ENCODE assay signal across 9 cellular contexts in genomic region chr10:73625884-73626753, GRCh38. TPM values are rescaled to one million over a fixed set of nuclear protein-coding genes. Genes with fewer than 3 reads are reported as not detected.
DNase-seq lines count a peak whose midpoint lies in the region; ATAC-seq, FAIRE-seq and TF ChIP-seq lines count a peak whose summit lies in the region.
"Had no signal": no experiment of that assay in that cellular context is flagged by ENCODE, and none has a peak within 500 bp of the region (broad histone marks: within the 10 kb centered on the region; RNA-seq: fewer than 3 reads in every experiment).

No MANE protein-coding gene starts in this region.

- no peaks in the 10 kb centered on the region for H3K4me1 ChIP-seq in kidney (ENCODE audit: control insufficient read depth in 1 of 2, insufficient read depth in 1 of 2, low read depth in 1 of 2, low read length in 2 of 2)

- H3K27ac ChIP-seq in kidney (ENCODE audit: low read depth in 2 of 2, low read length in 2 of 2): peak overlapping the region; percentile 89 to 90

- no peaks in the 10 kb centered on the region for H3K36me3 ChIP-seq in kidney (ENCODE audit: control insufficient read depth in 1 of 2, insufficient read depth in 2 of 2, low read length in 2 of 2)

- intact Hi-C loops in kidney (cut with DNase I): no loop called here

- H3K9me3 ChIP-seq in kidney (ENCODE audit: control insufficient read depth in 1 of 2, low read length in 2 of 2): no peaks in the 10 kb centered on the region

- FAIRE-seq in kidney (lab: Jason Lieb, UNC): no peak

- peak overlapping the region; percentile 81 to 100 for H3K9ac ChIP-seq in kidney (ENCODE audit: low read length in 2 of 2)

- peak; percentile 97 for DNase-seq in AG20443 (ENCODE audit: low spot score)
- DNase-seq in NCI-H446 (lab: John Stamatoyannopoulos, UW): peak; percentile 86 to 95
- DNase-seq in activated CD4-positive, CD25-positive, alpha-beta regulatory T cell treated with anti-CD3 and anti-CD28 coated beads, Interleukin-2, amount 50 U/mL, for 72 hours: peak; percentile 88
- DNase-seq in cerebellum (ENCODE audit: low spot score): peak; percentile 92
- DNase-seq in kidney: peak; percentile 97
- peak; percentile 79 for DNase-seq in stimulated activated CD4-positive, alpha-beta T cell treated with anti-CD3 and anti-CD28 coated beads, Interleukin-15, amount 100 ng/mL, for 1 hour (ENCODE audit: low read depth in 1 of 2, low spot score in 1 of 2)

- H3K4me3 ChIP-seq in kidney (ENCODE audit: low read length in 2 of 2): peak overlapping the region; percentile 77 to 100

- no peak for TF ChIP-seq CTCF in kidney (IDR thresholded peaks at IDR 0.05; ENCODE audit: borderline replicate concordance, extremely low read depth, insufficient read depth)

- ATAC-seq in GM19043 (IDR thresholded peaks at IDR 0.05; ENCODE audit: low read depth, unreplicated experiment) (peak; percentile 95), HG03354 (IDR thresholded peaks at IDR 0.05; ENCODE audit: poor library complexity, severe bottlenecking, unreplicated experiment) (peak; percentile 95)

RNA-seq across cellular contexts. Expression of gene MYOZ1, which starts 15.2 kb away (rescaled TPM):
- total RNA-seq in cerebellum (0.18 TPM), kidney (3.5 TPM)
- polyA plus RNA-seq in kidney (ENCODE audit: insufficient read depth, low read depth, low replicate concordance): 9.2 TPM
- total RNA-seq: activated CD8-positive, alpha-beta memory T cell treated with anti-CD3 and anti-CD28 coated beads for 36 hours had no signal

RNA-seq across cellular contexts. Expression of gene SYNPO2L, which starts 29.7 kb away (rescaled TPM):
- not detected for total RNA-seq in cerebellum
- total RNA-seq in kidney: 0.38 TPM
- polyA plus RNA-seq in kidney (ENCODE audit: insufficient read depth, low read depth, low replicate concordance): 0.15 TPM
- total RNA-seq: activated CD8-positive, alpha-beta memory T cell treated with anti-CD3 and anti-CD28 coated beads for 36 hours had no signal

RNA-seq across cellular contexts. Expression of gene USP54, which starts 35.0 kb away (rescaled TPM):
- total RNA-seq in cerebellum: 43.3 TPM
- 46.9 TPM for total RNA-seq in kidney
- 5.8 TPM for polyA plus RNA-seq in kidney (ENCODE audit: insufficient read depth, low read depth, low replicate concordance)

Comparison
In these comparisons a context has a peak if more than half of its experiments do, and no peak if none do; other contexts are left out.
1. Peak in every context shown above with its lines: DNase-seq, ATAC-seq, H3K4me3 ChIP-seq and H3K27ac ChIP-seq.